Comparison of ENCODE assay signal across 8 cellular contexts in the genomic region with DNA sequence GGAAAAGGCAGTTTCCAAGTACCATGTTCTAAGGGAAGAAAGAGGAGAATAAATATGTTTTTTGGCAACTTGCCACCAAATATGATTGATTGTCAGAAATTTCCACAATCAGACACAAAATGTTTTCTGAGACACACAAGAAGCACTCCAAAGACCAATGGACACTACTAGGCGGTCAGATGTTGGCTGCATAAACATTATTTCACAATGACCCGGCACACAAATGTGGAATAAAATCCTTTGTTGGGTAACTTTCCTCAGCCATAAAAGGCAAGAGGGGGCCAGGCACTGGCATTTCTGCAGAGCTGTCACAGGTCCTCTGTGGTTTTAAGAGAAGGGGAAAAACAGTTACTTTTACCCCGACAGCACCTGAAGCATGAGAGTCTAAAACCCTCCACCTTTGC. TPM values are rescaled to one million over a fixed set of nuclear protein-coding genes. Genes with fewer than 3 reads are reported as not detected.
DNase-seq lines count a peak whose midpoint lies in the region; ATAC-seq and TF ChIP-seq lines count a peak whose summit lies in the region.

No MANE protein-coding gene starts in this region.

- H3K9me3 Mint-ChIP-seq in activated CD4-positive, alpha-beta memory T cell treated with anti-CD3 and anti-CD28 coated beads for 36 hours, result no peaks in the 10 kb centered on the region
- no peaks in the 10 kb centered on the region for H3K9me3 Mint-ChIP-seq in activated CD4-positive, alpha-beta memory T cell treated with anti-CD3 and anti-CD28 coated beads, Interleukin-2, amount 10 ng/mL, durations not matched to agents 7 days and 5 days
- no peaks in the 10 kb centered on the region for H3K9me3 Mint-ChIP-seq in activated naive CD8-positive, alpha-beta T cell treated with anti-CD3 and anti-CD28 coated beads, Interleukin-2, amount 10 ng/mL, durations not matched to agents 7 days and 5 days

- H3K4me3 ChIP-seq in left lung, result no peak overlapping the region
- no peak overlapping the region for H3K4me3 ChIP-seq in thyroid gland (replicated peaks in 1 of 3)

- CTCF ChIA-PET in activated CD4-positive, alpha-beta memory T cell treated with anti-CD3 and anti-CD28 coated beads for 36 hours (lab: Charles Lee), result no interaction called here
- CTCF ChIA-PET in activated CD4-positive, alpha-beta memory T cell treated with anti-CD3 and anti-CD28 coated beads, Interleukin-2, amount 10 ng/mL, durations not matched to agents 7 days and 5 days (lab: Charles Lee), result interaction anchor here (0.6 to 1.5 kb wide), 5 partner anchors 12 to 170 kb away, joined by 3 to 5 read pairs (median 3); no protein-coding TSS in a partner anchor

- POLR2A ChIA-PET in activated CD4-positive, alpha-beta memory T cell treated with anti-CD3 and anti-CD28 coated beads for 36 hours (lab: Charles Lee), result interaction anchor here (0.6 kb wide), 1 partner anchor 44 kb away, joined by 3 read pairs; no protein-coding TSS in a partner anchor
- POLR2A ChIA-PET in activated CD4-positive, alpha-beta memory T cell treated with anti-CD3 and anti-CD28 coated beads, Interleukin-2, amount 10 ng/mL, durations not matched to agents 7 days and 5 days (lab: Charles Lee), result no interaction called here
- POLR2A ChIA-PET in activated naive CD8-positive, alpha-beta T cell treated with anti-CD3 and anti-CD28 coated beads, Interleukin-2, amount 10 ng/mL, durations not matched to agents 7 days and 5 days (lab: Charles Lee), result interaction anchor here (1.3 kb wide), 1 partner anchor 103 kb away, joined by 3 read pairs; the partner anchor contains the start of gene FBXO42

- 22 to 55% methylated on average over 3 of the region's 3 CpGs for WGBS in thyroid gland, 2 donors

- peak overlapping the region; percentile 36 for H3K27ac Mint-ChIP-seq in activated CD4-positive, alpha-beta memory T cell treated with anti-CD3 and anti-CD28 coated beads for 36 hours
- no peak overlapping the region for H3K27ac Mint-ChIP-seq in activated CD4-positive, alpha-beta memory T cell treated with anti-CD3 and anti-CD28 coated beads, Interleukin-2, amount 10 ng/mL, durations not matched to agents 7 days and 5 days
- H3K27ac Mint-ChIP-seq in activated naive CD8-positive, alpha-beta T cell treated with anti-CD3 and anti-CD28 coated beads, Interleukin-2, amount 10 ng/mL, durations not matched to agents 7 days and 5 days, result no peak overlapping the region

- DNase-seq in activated CD4-positive, alpha-beta memory T cell treated with anti-CD3 and anti-CD28 coated beads for 36 hours, result no peak
- DNase-seq in activated CD4-positive, alpha-beta memory T cell treated with anti-CD3 and anti-CD28 coated beads, Interleukin-2, amount 10 ng/mL, durations not matched to agents 7 days and 5 days, result no peak
- DNase-seq in activated naive CD8-positive, alpha-beta T cell treated with anti-CD3 and anti-CD28 coated beads, Interleukin-2, amount 10 ng/mL, durations not matched to agents 7 days and 5 days, result no peak
- DNase-seq in left lung (no peak), thyroid gland (peak; percentile 34 to 42), epidermal melanocyte (ENCODE audit: insufficient read length, low spot score) (no peak), HUDEP-2 (lab: John Stamatoyannopoulos, UW; ENCODE audit: unreplicated experiment in 76 of 76) (no peak), Kasumi-1 (lab: John Stamatoyannopoulos, UW) (no peak)

- no peak overlapping the region for H3K4me3 Mint-ChIP-seq in activated CD4-positive, alpha-beta memory T cell treated with anti-CD3 and anti-CD28 coated beads for 36 hours
- H3K4me3 Mint-ChIP-seq in activated CD4-positive, alpha-beta memory T cell treated with anti-CD3 and anti-CD28 coated beads, Interleukin-2, amount 10 ng/mL, durations not matched to agents 7 days and 5 days, result no peak overlapping the region
- peak overlapping the region; percentile 26 for H3K4me3 Mint-ChIP-seq in activated naive CD8-positive, alpha-beta T cell treated with anti-CD3 and anti-CD28 coated beads, Interleukin-2, amount 10 ng/mL, durations not matched to agents 7 days and 5 days

- no peaks in the 10 kb centered on the region for H3K27me3 ChIP-seq in left lung
- no peaks in the 10 kb centered on the region for H3K27me3 ChIP-seq in thyroid gland

- peaks cover 17 to 31% of the 10 kb centered on the region in 2 donors for H3K4me1 ChIP-seq in left lung
- H3K4me1 ChIP-seq in thyroid gland, result peaks cover 32 to 41% of the 10 kb centered on the region in 2 donors

- no peak for ATAC-seq in activated naive CD8-positive, alpha-beta T cell treated with anti-CD3 and anti-CD28 coated beads, Interleukin-2, amount 10 ng/mL, durations not matched to agents 7 days and 5 days (ENCODE audit: low read depth)
- ATAC-seq in left lung, result peak; percentile 46

- no peaks in the 10 kb centered on the region for H3K27me3 Mint-ChIP-seq in activated CD4-positive, alpha-beta memory T cell treated with anti-CD3 and anti-CD28 coated beads for 36 hours
- H3K27me3 Mint-ChIP-seq in activated CD4-positive, alpha-beta memory T cell treated with anti-CD3 and anti-CD28 coated beads, Interleukin-2, amount 10 ng/mL, durations not matched to agents 7 days and 5 days, result no peaks in the 10 kb centered on the region
- H3K27me3 Mint-ChIP-seq in activated naive CD8-positive, alpha-beta T cell treated with anti-CD3 and anti-CD28 coated beads, Interleukin-2, amount 10 ng/mL, durations not matched to agents 7 days and 5 days, result no peaks in the 10 kb centered on the region

- H3K36me3 ChIP-seq in left lung (peaks cover 0 to 52% of the 10 kb centered on the region in 2 donors), thyroid gland (peaks cover 15 to 22% of the 10 kb centered on the region in 2 donors)

- H3K27ac ChIP-seq in left lung (peak overlapping the region; percentile 25 to 53), thyroid gland (peak overlapping the region; percentile 71 to 89 (median 83))

- H3K9me3 ChIP-seq in left lung (no peaks in the 10 kb centered on the region), thyroid gland (no peaks in the 10 kb centered on the region)

- no peak for TF ChIP-seq POLR2A in thyroid gland (IDR thresholded peaks at IDR 0.05)

- intact Hi-C loops in activated CD4-positive, alpha-beta memory T cell treated with anti-CD3 and anti-CD28 coated beads for 36 hours (cut with micrococcal nuclease), result no loop called here
- intact Hi-C loops in left lung (cut with DNase I), result no loop called here
- intact Hi-C loops in thyroid gland (cut with DNase I), result loop anchor here (10.0 kb wide), 1 partner anchor 105 kb away; the partner anchor contains the start of gene FBXO42

- TF ChIP-seq CTCF in left lung (IDR thresholded peaks at IDR 0.05), result no peak
- no peak for TF ChIP-seq CTCF in thyroid gland (IDR thresholded peaks at IDR 0.05)

- peaks cover 6% of the 10 kb centered on the region for H3K36me3 Mint-ChIP-seq in activated CD4-positive, alpha-beta memory T cell treated with anti-CD3 and anti-CD28 coated beads for 36 hours
- peaks cover 35% of the 10 kb centered on the region for H3K36me3 Mint-ChIP-seq in activated CD4-positive, alpha-beta memory T cell treated with anti-CD3 and anti-CD28 coated beads, Interleukin-2, amount 10 ng/mL, durations not matched to agents 7 days and 5 days (ENCODE audit: low read depth)
- H3K36me3 Mint-ChIP-seq in activated naive CD8-positive, alpha-beta T cell treated with anti-CD3 and anti-CD28 coated beads, Interleukin-2, amount 10 ng/mL, durations not matched to agents 7 days and 5 days, result peaks cover 6% of the 10 kb centered on the region

- H3K4me1 Mint-ChIP-seq in activated CD4-positive, alpha-beta memory T cell treated with anti-CD3 and anti-CD28 coated beads for 36 hours (ENCODE audit: low read depth), result peaks cover 11% of the 10 kb centered on the region
- H3K4me1 Mint-ChIP-seq in activated CD4-positive, alpha-beta memory T cell treated with anti-CD3 and anti-CD28 coated beads, Interleukin-2, amount 10 ng/mL, durations not matched to agents 7 days and 5 days, result peaks cover 11% of the 10 kb centered on the region
- H3K4me1 Mint-ChIP-seq in activated naive CD8-positive, alpha-beta T cell treated with anti-CD3 and anti-CD28 coated beads, Interleukin-2, amount 10 ng/mL, durations not matched to agents 7 days and 5 days, result peaks cover 25% of the 10 kb centered on the region

RNA-seq across cellular contexts. Expression of gene CPLANE2, which starts 12.9 kb away (rescaled TPM):
- total RNA-seq in activated CD4-positive, alpha-beta memory T cell treated with anti-CD3 and anti-CD28 coated beads for 36 hours, result 1 to 10 TPM; 3.9 to 5.0 TPM
- 1 to 10 TPM; 7.9 to 8.7 TPM for total RNA-seq in activated CD4-positive, alpha-beta memory T cell treated with anti-CD3 and anti-CD28 coated beads, Interleukin-2, amount 10 ng/mL, durations not matched to agents 7 days and 5 days
- 1 to 10 TPM; 6.8 to 7.3 TPM for total RNA-seq in activated naive CD8-positive, alpha-beta T cell treated with anti-CD3 and anti-CD28 coated beads, Interleukin-2, amount 10 ng/mL, durations not matched to agents 7 days and 5 days
- total RNA-seq in left lung (1 to 10 TPM; 5.6 to 8.9 TPM), thyroid gland (10 to 100 TPM in 3 of 4 donors, 1 to 10 TPM in 1; 4.3 to 21.8 (median 15.3) TPM)

RNA-seq across cellular contexts. Expression of gene ARHGEF19, which starts 37.4 kb away (rescaled TPM):
- 1 to 10 TPM; 7.0 to 7.1 TPM for total RNA-seq in activated CD4-positive, alpha-beta memory T cell treated with anti-CD3 and anti-CD28 coated beads for 36 hours
- total RNA-seq in activated CD4-positive, alpha-beta memory T cell treated with anti-CD3 and anti-CD28 coated beads, Interleukin-2, amount 10 ng/mL, durations not matched to agents 7 days and 5 days, result 1 to 10 TPM; 6.9 to 7.6 TPM
- total RNA-seq in activated naive CD8-positive, alpha-beta T cell treated with anti-CD3 and anti-CD28 coated beads, Interleukin-2, amount 10 ng/mL, durations not matched to agents 7 days and 5 days, result 10 to 100 TPM in 1 of 2 experiments, 1 to 10 TPM in 1; 7.5 to 10.2 TPM
- total RNA-seq in left lung (10 to 100 TPM; 10.4 to 13.1 TPM), thyroid gland (10 to 100 TPM; 11.9 to 32.3 (median 17.5) TPM)

Comparison
In these comparisons a context has a peak if more than half of its experiments do, and no peak if none do; other contexts are left out.
1. DNase-seq: peak in thyroid gland (2 of 2); none in activated CD4-positive, alpha-beta memory T cell treated with anti-CD3 and anti-CD28 coated beads for 36 hours (single experiment), activated CD4-positive, alpha-beta memory T cell treated with anti-CD3 and anti-CD28 coated beads, Interleukin-2, amount 10 ng/mL, durations not matched to agents 7 days and 5 days (single experiment), activated naive CD8-positive, alpha-beta T cell treated with anti-CD3 and anti-CD28 coated beads, Interleukin-2, amount 10 ng/mL, durations not matched to agents 7 days and 5 days (single experiment), left lung (0 of 2), epidermal melanocyte (single experiment), HUDEP-2 (0 of 76) and Kasumi-1 (0 of 2).